Comparison of ENCODE assay signal across 8 cellular contexts in genomic region chr5:43036856-43037711, GRCh38. TPM values are rescaled to one million over a fixed set of nuclear protein-coding genes. Genes with fewer than 3 reads are reported as not detected.
A peak's percentile ranks its signal among the peaks of the same experiment; 100 is the strongest.
DNase-seq lines count a peak whose midpoint lies in the region; ATAC-seq and TF ChIP-seq lines count a peak whose summit lies in the region.

No MANE protein-coding gene starts in this region.

- POLR2A ChIA-PET in AG04450 (lab: Yijun Ruan, JAX): interaction anchor here (0.7 to 3.9 kb wide), 6 partner anchors 10 to 44 kb away, joined by 3 to 26 read pairs (median 10); no protein-coding TSS in a partner anchor

- H3K9me3 ChIP-seq in AG04450 (ENCODE audit: control insufficient read depth, insufficient read depth, low read length) (no peaks in the 10 kb centered on the region; the same call in 1 of the 2 replicates), MM.1S (replicated peaks; ENCODE audit: insufficient read depth, low read length) (no peaks in the 10 kb centered on the region), mucosa of descending colon (no peaks in the 10 kb centered on the region)

- H3F3A ChIP-seq in MM.1S (ENCODE audit: insufficient read depth, low read length): peaks cover 52% of the 10 kb centered on the region

- H3K4me1 ChIP-seq in MM.1S (ENCODE audit: low read length) (peaks cover 9% of the 10 kb centered on the region), mucosa of descending colon (ENCODE audit: low read depth) (peaks cover 22% of the 10 kb centered on the region)

- ATAC-seq in mucosa of descending colon (no peak), HG03097 (IDR thresholded peaks at IDR 0.05; ENCODE audit: low FRiP score, unreplicated experiment) (no peak)

- H4K20me1 ChIP-seq in MM.1S (ENCODE audit: insufficient read depth, low read length): no peaks in the 10 kb centered on the region

- H3K9ac ChIP-seq in MM.1S (ENCODE audit: low read length): peak overlapping the region; percentile 14; the same call in 1 of the 2 replicates

- intact Hi-C loops in dorsolateral prefrontal cortex (cut with DNase I): no loop called here
- intact Hi-C loops in mucosa of descending colon (cut with DNase I, micrococcal nuclease): no loop called here

- H3K27ac ChIP-seq in AG04450 (ENCODE audit: low read depth, low read length) (peak overlapping the region; percentile 93), MM.1S (ENCODE audit: low read length) (peak overlapping the region; percentile 87; the same call in 1 of the 2 replicates), dorsolateral prefrontal cortex (peak overlapping the region in 48 of 59 donors; percentile 3 to 98 (median 58))

- TF ChIP-seq CTCF in AG04450 (IDR thresholded peaks at IDR 0.05; ENCODE audit: low read depth, low read length) (peak; percentile 13; the same call in 1 of the 2 replicates), MM.1S (IDR thresholded peaks at IDR 0.05; ENCODE audit: low read length) (no peak), dorsolateral prefrontal cortex (IDR thresholded peaks at IDR 0.05 in 54 of 56, conservative IDR thresholded peaks at IDR 0.05 in 2 of 56; ENCODE audit: low read depth in 1 of 56, partially characterized antibody in 56 of 56) (peak in 1 of 56 donors; percentile 2), mucosa of descending colon (IDR thresholded peaks at IDR 0.05) (no peak)

- H3K36me3 ChIP-seq in MM.1S (replicated peaks; ENCODE audit: insufficient read depth, low read length) (no peaks in the 10 kb centered on the region), mucosa of descending colon (ENCODE audit: low read depth) (no peaks in the 10 kb centered on the region)

- H3K27me3 ChIP-seq in AG04450 (ENCODE audit: control insufficient read depth, insufficient read depth, low read length): no peaks in the 10 kb centered on the region
- H3K27me3 ChIP-seq in MM.1S (replicated peaks; ENCODE audit: insufficient read depth, low read length): no peaks in the 10 kb centered on the region
- peaks cover 0 to 96% (median 77%) of the 10 kb centered on the region in 45 donors for H3K27me3 ChIP-seq in dorsolateral prefrontal cortex

- CTCF ChIA-PET in AG04450 (lab: Charles Lee): interaction anchor here (0.7 to 6.4 kb wide), 10 partner anchors 17 to 353 kb away, joined by 3 to 48 read pairs (median 4); no protein-coding TSS in a partner anchor

- DNase-seq in AG04450 (ENCODE audit: low read depth, low spot score) (no peak), MM.1S (no peak), dorsolateral prefrontal cortex (no peak), mucosa of descending colon (peak; percentile 17 to 59 (median 50)), NCI-H1930 (lab: John Stamatoyannopoulos, UW) (no peak), NCI-H1417 treated with DMSO at 0.1 percent for 48 hours (lab: John Stamatoyannopoulos, UW) (no peak), SHP77 treated with DMSO at 0.1 percent for 48 hours (lab: John Stamatoyannopoulos, UW) (no peak)

- H3K9me2 ChIP-seq in MM.1S (replicated peaks; ENCODE audit: insufficient read depth, low read length): no peaks in the 10 kb centered on the region

- H3K4me3 ChIP-seq in AG04450 (ENCODE audit: low read depth, low read length): peak overlapping the region; percentile 65
- H3K4me3 ChIP-seq in MM.1S (ENCODE audit: low read length): peak overlapping the region; percentile 69
- peak overlapping the region in 52 of 59 donors; percentile 2 to 83 (median 35) for H3K4me3 ChIP-seq in dorsolateral prefrontal cortex
- H3K4me3 ChIP-seq in mucosa of descending colon: no peak overlapping the region

- no peaks in the 10 kb centered on the region for H3K79me2 ChIP-seq in MM.1S (ENCODE audit: low read length)

- peak overlapping the region; percentile 78 for H3K4me2 ChIP-seq in MM.1S (ENCODE audit: low read depth, low read length)

- H2AFZ ChIP-seq in MM.1S (ENCODE audit: low read length): peak overlapping the region; percentile 56

RNA-seq across cellular contexts. Expression of gene ANXA2R, which starts 3.0 kb away (rescaled TPM):
- 3.7 and 4.9 TPM in 2 replicates for polyA plus RNA-seq in AG04450 (2011; rRNA removed)
- polyA minus RNA-seq in AG04450 (2011; rRNA and poly(A)+ RNA removed): 4.3 and 4.6 TPM in 2 replicates
- total RNA-seq in dorsolateral prefrontal cortex (1 to 10 TPM in 111 of 120 experiments, under 1 TPM in 9; 0.48 to 5.2 (median 1.9) TPM), mucosa of descending colon (1 to 10 TPM; 1.3 to 2.3 (median 1.8) TPM)

Comparison
In these comparisons a context has a peak if more than half of its experiments do, and no peak if none do; other contexts are left out.
1. DNase-seq: peak in mucosa of descending colon (3 of 3); none in AG04450 (single experiment), MM.1S (single experiment), dorsolateral prefrontal cortex (0 of 10), NCI-H1930 (0 of 2), NCI-H1417 treated with DMSO at 0.1 percent for 48 hours (single experiment) and SHP77 treated with DMSO at 0.1 percent for 48 hours (single experiment).
2. Peak in every context shown above with its lines, with median percentiles within 50 percentile points of each other: H3K27ac ChIP-seq.